ENCODE assay signal across 9 cellular contexts in genomic region chr4:140523370-140523856, GRCh38. TPM values are rescaled to one million over a fixed set of nuclear protein-coding genes. Genes with fewer than 3 reads are reported as not detected.
DNase-seq lines count a peak whose midpoint lies in the region; ATAC-seq and TF ChIP-seq lines count a peak whose summit lies in the region.
"Had no signal": no experiment of that assay in that cellular context is flagged by ENCODE, and none has a peak within 500 bp of the region (broad histone marks: within the 10 kb centered on the region; RNA-seq: fewer than 3 reads in every experiment).

No MANE protein-coding gene starts in this region.

- no peaks in the 10 kb centered on the region for H3K27me3 ChIP-seq in PC-3 (ENCODE audit: low read length)
- H3K27me3 ChIP-seq in gastroesophageal sphincter: no peaks in the 10 kb centered on the region

- H3K79me2 ChIP-seq in PC-3 (ENCODE audit: low read length): peaks cover 15% of the 10 kb centered on the region; the same call in 1 of the 2 replicates

- ATAC-seq in GM21786 (IDR thresholded peaks at IDR 0.05; ENCODE audit: unreplicated experiment) (peak; percentile 2), PC-3 (no peak; the same call in 1 of the 2 replicates), gastroesophageal sphincter (peak; percentile 10)
- ATAC-seq in stimulated activated naive B cell treated with anti-CD40 and anti-IgM and Interleukin-4, amounts not matched to agents 10 μg/mL and 1 μg/mL and 100 μg/mL, for 72 hours (replicated peaks): peak; percentile 21 to 31

- no peaks in the 10 kb centered on the region for H3F3A ChIP-seq in PC-3 (ENCODE audit: low read length, unreplicated experiment)

- H3K4me1 Mint-ChIP-seq in stimulated activated naive B cell treated with anti-CD40 and anti-IgM and Interleukin-4, amounts not matched to agents 10 μg/mL and 1 μg/mL and 100 μg/mL, for 72 hours: peaks cover 5 to 13% of the 10 kb centered on the region in 2 donors

- H3K27me3 Mint-ChIP-seq in stimulated activated naive B cell treated with anti-CD40 and anti-IgM and Interleukin-4, amounts not matched to agents 10 μg/mL and 1 μg/mL and 100 μg/mL, for 72 hours: no peaks in the 10 kb centered on the region

- intact Hi-C loops in PC-3 (cut with micrococcal nuclease): loop anchor here (5.0 kb wide), 1 partner anchor 151 kb away; the partner anchor contains the start of gene SCOC

- BruUV-seq in PC-3 (replicated peaks; lab: Mats Ljungman, UMichigan): no TSS peak

- peak overlapping the region; percentile 98 for H2AFZ ChIP-seq in PC-3 (ENCODE audit: low read length)

- H3K27ac Mint-ChIP-seq in stimulated activated naive B cell treated with anti-CD40 and anti-IgM and Interleukin-4, amounts not matched to agents 10 μg/mL and 1 μg/mL and 100 μg/mL, for 72 hours: no peak overlapping the region

- H3K9ac ChIP-seq in ES-I3 (ENCODE audit: low read depth, low read length) (peak overlapping the region; percentile 55; the same call in 1 of the 2 replicates), PC-3 (ENCODE audit: low read length) (no peak overlapping the region)

- H3K4me1 ChIP-seq in ES-I3 (ENCODE audit: insufficient read depth, low read length) (no peaks in the 10 kb centered on the region), PC-3 (ENCODE audit: insufficient read depth, low read length) (peaks cover 7% of the 10 kb centered on the region; the same call in 1 of the 2 replicates), gastroesophageal sphincter (peaks cover 0 to 19% (median 3%) of the 10 kb centered on the region in 3 donors)

- no peak for TF ChIP-seq CTCF in PC-3 (conservative IDR thresholded peaks at IDR 0.05; ENCODE audit: low read depth, low read length)
- TF ChIP-seq CTCF in gastroesophageal sphincter (IDR thresholded peaks at IDR 0.05): no peak

- POLR2A ChIA-PET in PC-3 (lab: Charles Lee; ENCODE audit: unreplicated experiment): no interaction called here

- TF ChIP-seq EP300 in gastroesophageal sphincter (IDR thresholded peaks at IDR 0.05): no peak

- no peak for TF ChIP-seq POLR2A in gastroesophageal sphincter (IDR thresholded peaks at IDR 0.05)

- WGBS in gastroesophageal sphincter (ENCODE audit: low coverage in 1 of 2), 2 donors: 11 to 16% methylated on average over 4 to 8 of the region's 8 CpGs

- H3K4me3 ChIP-seq in PC-3 (ENCODE audit: low read length): peak overlapping the region; percentile 77
- peak overlapping the region; percentile 50 to 74 for H3K4me3 ChIP-seq in gastroesophageal sphincter

- CTCF ChIA-PET in PC-3 (lab: Charles Lee): interaction anchor here (0.7 kb wide), 1 partner anchor 74 kb away, joined by 3 read pairs; no protein-coding TSS in a partner anchor

- peak overlapping the region; percentile 87 to 96 for H3K4me3 Mint-ChIP-seq in stimulated activated naive B cell treated with anti-CD40 and anti-IgM and Interleukin-4, amounts not matched to agents 10 μg/mL and 1 μg/mL and 100 μg/mL, for 72 hours

- H3K9me3 ChIP-seq in ES-I3 (ENCODE audit: control insufficient read depth, insufficient read depth, low read length): no peaks in the 10 kb centered on the region
- no peaks in the 10 kb centered on the region for H3K9me3 ChIP-seq in PC-3 (ENCODE audit: low read length)
- H3K9me3 ChIP-seq in gastroesophageal sphincter: no peaks in the 10 kb centered on the region

- DNase-seq in PC-3 (no peak), kidney glomerular epithelial cell (lab: John Stamatoyannopoulos, UW) (no peak), 8988T (no peak)
- no peak for DNase-seq in stimulated activated naive B cell treated with anti-CD40 and anti-IgM and Interleukin-4, amounts not matched to agents 10 μg/mL and 1 μg/mL and 100 μg/mL, for 72 hours
- DNase-seq in activated CD4-positive, alpha-beta T cell treated with anti-CD3 and anti-CD28 coated beads for 1 hour: no peak

- H3K9me3 Mint-ChIP-seq in stimulated activated naive B cell treated with anti-CD40 and anti-IgM and Interleukin-4, amounts not matched to agents 10 μg/mL and 1 μg/mL and 100 μg/mL, for 72 hours: no peaks in the 10 kb centered on the region

- H3K4me2 ChIP-seq in PC-3 (ENCODE audit: low read length): peak overlapping the region; percentile 80

- H3K27ac ChIP-seq in PC-3 (ENCODE audit: low read length) (no peak overlapping the region), gastroesophageal sphincter (peak overlapping the region in 3 of 4 donors; percentile 86 to 95 (median 90))

- peaks cover 5 to 11% of the 10 kb centered on the region in 2 donors for H3K36me3 Mint-ChIP-seq in stimulated activated naive B cell treated with anti-CD40 and anti-IgM and Interleukin-4, amounts not matched to agents 10 μg/mL and 1 μg/mL and 100 μg/mL, for 72 hours

- H4K20me1 ChIP-seq in PC-3 (ENCODE audit: low read length): no peaks in the 10 kb centered on the region

- H3K9me2 ChIP-seq in PC-3 (replicated peaks; ENCODE audit: low read length): no peaks in the 10 kb centered on the region

- H3K36me3 ChIP-seq in ES-I3 (ENCODE audit: insufficient read depth, low read length) (peaks cover 4% of the 10 kb centered on the region), PC-3 (ENCODE audit: low read depth, low read length) (no peaks in the 10 kb centered on the region; the same call in none of the 2 replicates), gastroesophageal sphincter (peaks cover 0 to 10% of the 10 kb centered on the region in 2 donors)

RNA-seq across cellular contexts. Expression of gene ELMOD2, which starts 0.6 kb away (rescaled TPM):
- total RNA-seq in PC-3 (2014; rRNA removed) (10.1 and 12.1 TPM in 2 replicates), gastroesophageal sphincter (10 to 100 TPM; 14.1 to 25.2 (median 20.2) TPM)

RNA-seq across cellular contexts. Expression of gene MGAT4D, which starts 25.3 kb away (rescaled TPM):
- total RNA-seq in PC-3 (2014; rRNA removed) (not detected in 2 replicates), gastroesophageal sphincter (not detected)
- total RNA-seq: SK-MEL-5 had no signal

RNA-seq across cellular contexts. Expression of gene UCP1, which starts 45.3 kb away (rescaled TPM):
- total RNA-seq in PC-3 (2014; rRNA removed) (not detected in 2 replicates), gastroesophageal sphincter (not detected)
- total RNA-seq: SK-MEL-5 had no signal
